Comparison of ENCODE assay signal across 26 cellular contexts in the genomic region with DNA sequence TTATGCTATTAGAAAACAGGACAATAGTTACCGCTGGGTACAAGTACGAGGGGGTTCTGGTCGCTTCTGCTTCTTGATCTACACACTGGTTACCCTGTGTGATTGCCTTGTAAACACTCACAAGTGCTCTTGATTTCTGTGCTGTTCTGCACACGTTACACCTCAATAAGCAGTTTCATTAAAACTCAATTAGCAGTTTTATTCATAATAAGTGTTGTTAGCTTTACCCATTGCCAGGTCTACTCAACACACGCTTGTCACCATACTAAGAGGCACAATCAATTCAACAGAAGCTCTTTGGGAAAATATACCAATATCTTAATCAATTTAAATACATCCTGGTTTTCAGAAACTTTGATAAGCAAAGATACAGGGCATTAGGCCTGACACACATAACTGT. TPM values are rescaled to one million over a fixed set of nuclear protein-coding genes. Genes with fewer than 3 reads are reported as not detected.
"Had no signal": no experiment of that assay in that cellular context is flagged by ENCODE, and none has a peak within 500 bp of the region (broad histone marks: within the 10 kb centered on the region; RNA-seq: fewer than 3 reads in every experiment).

No MANE protein-coding gene starts in this region.

- H3K4me3 Mint-ChIP-seq: activated CD8-positive, alpha-beta T cell treated with anti-CD3 and anti-CD28 coated beads, Interleukin-2, amount 10 ng/mL, durations not matched to agents 7 days and 5 days; activated naive CD4-positive, alpha-beta T cell treated with anti-CD3 and anti-CD28 coated beads, Interleukin-2, amount 50 U/mL, for 24 hours; central memory CD8-positive, alpha-beta T cell had no signal

- H3K27ac Mint-ChIP-seq: activated CD8-positive, alpha-beta T cell treated with anti-CD3 and anti-CD28 coated beads, Interleukin-2, amount 10 ng/mL, durations not matched to agents 7 days and 5 days; activated naive CD4-positive, alpha-beta T cell treated with anti-CD3 and anti-CD28 coated beads, Interleukin-2, amount 50 U/mL, for 24 hours had no signal

- DNase-seq: activated CD4-positive, alpha-beta T cell treated with anti-CD3 and anti-CD28 coated beads for 48 hours; activated CD4-positive, alpha-beta T cell treated with anti-CD3 and anti-CD28 coated beads, Interleukin-2, amount 50 U/mL, for 4 hours; activated CD4-positive, CD25-positive, alpha-beta regulatory T cell treated with anti-CD3 and anti-CD28 coated beads, Interleukin-2, amount 50 U/mL, for 72 hours; activated CD8-positive, alpha-beta memory T cell treated with anti-CD3 and anti-CD28 coated beads, Interleukin-2, amount 50 U/mL, for 48 hours; activated CD8-positive, alpha-beta T cell treated with anti-CD3 and anti-CD28 coated beads, Interleukin-2, amount 10 ng/mL, durations not matched to agents 7 days and 5 days; activated T-cell treated with anti-CD3 and anti-CD28 coated beads, Interleukin-2, amount 50 U/mL, for 1 hour; aorta; Karpas-422; MM.1S; NCI-H146; NCI-H187 treated with DMSO at 0.1 percent for 48 hours; NCI-H2081 treated with DMSO at 0.1 percent for 48 hours; NCI-H2171 treated with DMSO at 0.1 percent for 48 hours; NCI-H345; NCI-H510A; NCI-H526 treated with DMSO at 0.1 percent for 48 hours; PC-3; SHP77; SW 1271 had no signal

- H3K36me3 Mint-ChIP-seq: activated naive CD4-positive, alpha-beta T cell treated with anti-CD3 and anti-CD28 coated beads, Interleukin-2, amount 50 U/mL, for 24 hours had no signal

- ATAC-seq: activated CD8-positive, alpha-beta T cell treated with anti-CD3 and anti-CD28 coated beads, Interleukin-2, amount 10 ng/mL, durations not matched to agents 7 days and 5 days; PC-3; SK-N-SH treated with all-trans-retinoic acid at 6 μM for 48 hours had no signal

- H3K27ac ChIP-seq: SJSA1 had no signal

- H3K4me3 ChIP-seq: SJSA1 had no signal

- FAIRE-seq: bronchial epithelial cell, RCC 7860 had no signal

- H3K36me3 ChIP-seq: SJSA1 had no signal

- H3K9me3 Mint-ChIP-seq: central memory CD8-positive, alpha-beta T cell had no signal

- H3K9me3 ChIP-seq: SJSA1 had no signal

RNA-seq across cellular contexts. Expression of a gene that starts 20.4 kb away (rescaled TPM):
- total RNA-seq: activated CD8-positive, alpha-beta T cell treated with anti-CD3 and anti-CD28 coated beads, Interleukin-2, amount 10 ng/mL, durations not matched to agents 7 days and 5 days; bronchial epithelial cell; PC-3; SJSA1; T-helper 1 cell treated with Interleukin-12 subunit alpha and Interleukin-12 subunit beta and Interleukin-4 antibody, amounts not matched to agents 30 ng/mL and 1 ng/mL, for 36 hours had no signal
